In the genomic region with DNA sequence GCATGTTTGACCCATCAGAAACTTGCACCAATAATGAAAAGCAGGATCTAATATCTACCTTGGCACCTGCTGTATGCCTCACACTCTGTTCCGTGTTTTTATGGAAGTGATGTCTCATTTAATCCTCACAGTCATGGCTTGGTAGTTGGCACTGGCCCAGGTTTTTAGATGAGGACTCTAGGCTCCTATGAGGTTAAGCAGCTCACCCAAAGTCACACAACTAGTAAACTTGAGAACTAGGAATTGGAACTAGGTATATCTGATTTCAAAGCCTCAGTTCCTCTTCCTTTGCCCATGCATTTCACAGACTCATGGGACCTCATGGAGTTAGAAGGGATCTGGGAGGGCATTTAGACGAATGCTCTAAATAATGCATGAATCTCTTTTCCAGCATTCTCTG, we compare ENCODE assay signal across 8 cellular contexts.
DNase-seq lines count a peak whose midpoint lies in the region; ATAC-seq and TF ChIP-seq lines count a peak whose summit lies in the region.

No MANE protein-coding gene starts in this region.

- H3K27me3 ChIP-seq in BLaER1 (no peaks in the 10 kb centered on the region), KMS-11 (ENCODE audit: insufficient read depth, low read depth) (no peaks in the 10 kb centered on the region), muscle layer of colon (ENCODE audit: control insufficient read depth in 1 of 2, insufficient read depth in 2 of 2, low read length in 2 of 2) (no peaks in the 10 kb centered on the region)

- H3K9ac ChIP-seq in BLaER1 (peak overlapping the region; percentile 77), KMS-11 (no peak overlapping the region), muscle layer of colon (ENCODE audit: low read length) (no peak overlapping the region)

- peaks cover 75% of the 10 kb centered on the region for H3K4me1 ChIP-seq in BLaER1
- peaks cover 63% of the 10 kb centered on the region for H3K4me1 ChIP-seq in KMS-11 (ENCODE audit: low read depth, poor library complexity, severe bottlenecking)
- peaks cover 25% of the 10 kb centered on the region for H3K4me1 ChIP-seq in muscle layer of colon (ENCODE audit: insufficient read depth, low read length)

- H3K4me3 ChIP-seq in BLaER1 (peak overlapping the region; percentile 43; the same call in 1 of the 2 replicates), KMS-11 (IDR thresholded peaks at IDR 0.05; ENCODE audit: insufficient read depth, low read depth, low read length) (no peak overlapping the region), astrocyte of the spinal cord (ENCODE audit: low read depth, low read length) (no peak overlapping the region), muscle layer of colon (ENCODE audit: low read depth in 1 of 2, low read length in 2 of 2) (no peak overlapping the region)

- in situ Hi-C loops in astrocyte of the spinal cord (cut with HindIII; ENCODE audit: low sequenced_read_pairs), result no loop called here

- ATAC-seq in GM21447 (IDR thresholded peaks at IDR 0.05; ENCODE audit: unreplicated experiment), result no peak
- no peak for ATAC-seq in GM21723 (IDR thresholded peaks at IDR 0.05; ENCODE audit: unreplicated experiment)
- ATAC-seq in HG03097 (IDR thresholded peaks at IDR 0.05; ENCODE audit: low FRiP score, unreplicated experiment), result no peak

- TF ChIP-seq CTCF in KMS-11 (conservative IDR thresholded peaks at IDR 0.05; ENCODE audit: low read depth, low read length) (no peak), astrocyte of the spinal cord (IDR thresholded peaks at IDR 0.05; ENCODE audit: low read depth, low read length) (no peak)

- peak overlapping the region; percentile 87; the same call in 1 of the 2 replicates for H2AFZ ChIP-seq in KMS-11 (ENCODE audit: low read depth)

- peaks cover 8% of the 10 kb centered on the region; the same call in 1 of the 2 replicates for H3K36me3 ChIP-seq in BLaER1
- no peaks in the 10 kb centered on the region for H3K36me3 ChIP-seq in KMS-11 (ENCODE audit: insufficient read depth)
- no peaks in the 10 kb centered on the region for H3K36me3 ChIP-seq in muscle layer of colon (ENCODE audit: insufficient read depth, low read length)

- H3K79me2 ChIP-seq in KMS-11 (ENCODE audit: insufficient read depth, low read depth), result no peaks in the 10 kb centered on the region

- H3K27ac ChIP-seq in BLaER1, result peak overlapping the region; percentile 90
- no peak overlapping the region for H3K27ac ChIP-seq in KMS-11
- peak overlapping the region; percentile 85 for H3K27ac ChIP-seq in muscle layer of colon (ENCODE audit: low read depth, low read length)

- H3K4me2 ChIP-seq in BLaER1 (peak overlapping the region; percentile 89), KMS-11 (peak overlapping the region; percentile 62; the same call in 1 of the 2 replicates)

- DNase-seq in astrocyte of the spinal cord (ENCODE audit: low read depth, low spot score) (peak; percentile 36), NCI-H2081 treated with DMSO at 0.1 percent for 48 hours (lab: John Stamatoyannopoulos, UW) (no peak)

- peaks cover 18% of the 10 kb centered on the region for H3K9me3 ChIP-seq in BLaER1
- H3K9me3 ChIP-seq in muscle layer of colon (ENCODE audit: low read length), result no peaks in the 10 kb centered on the region

- H4K20me1 ChIP-seq in BLaER1 (no peaks in the 10 kb centered on the region), KMS-11 (ENCODE audit: insufficient read depth) (no peaks in the 10 kb centered on the region)
